ENCODE assay signal across 25 cellular contexts in the genomic region with DNA sequence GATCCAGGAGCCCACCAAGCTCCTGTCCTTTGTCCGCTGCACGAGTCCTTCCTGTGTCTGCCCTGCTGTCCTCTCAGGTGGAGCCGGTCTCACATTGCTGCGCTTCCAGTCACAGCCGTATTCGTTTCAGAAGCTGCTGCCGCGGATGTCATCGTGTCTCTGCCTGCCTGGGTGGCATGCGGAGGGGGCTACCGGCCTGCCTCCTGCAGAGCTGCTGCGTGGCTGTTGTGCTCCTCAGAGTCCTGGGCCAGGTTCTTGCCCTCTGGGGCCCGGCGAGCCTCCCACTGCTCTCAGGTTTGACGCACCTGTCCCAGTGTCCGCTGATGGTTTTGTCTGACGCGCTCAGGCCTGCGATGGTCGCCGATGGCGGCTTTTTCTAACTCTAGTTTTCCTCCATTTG.
"Had no signal": no experiment of that assay in that cellular context is flagged by ENCODE, and none has a peak within 500 bp of the region (broad histone marks: within the 10 kb centered on the region; RNA-seq: fewer than 3 reads in every experiment).

No MANE protein-coding gene starts in this region.

- DNase-seq: effector memory CD8-positive, alpha-beta T cell; gastrocnemius medialis; heart right ventricle; hypothalamus; kidney glomerular epithelial cell; mammary epithelial cell; mucosa of descending colon; naive thymus-derived CD8-positive, alpha-beta T cell; occipital lobe; pancreas; retina; right lobe of liver; stimulated activated CD4-positive, alpha-beta T cell treated with anti-CD3 and anti-CD28 coated beads, Interleukin-2, amount 100 ng/mL, for 24 hours; stimulated activated CD4-positive, alpha-beta T cell treated with anti-CD3 and anti-CD28 coated beads, Interleukin-4, amount 100 ng/mL, for 4 hours; stimulated activated naive B cell treated with anti-CD40 and anti-IgM and Interleukin-4, amounts not matched to agents 10 μg/mL and 1 μg/mL and 100 μg/mL, for 72 hours; stimulated activated naive CD8-positive, alpha-beta T cell treated with anti-CD3 and anti-CD28 coated beads, Interleukin-15, amount 100 ng/mL, for 72 hours; substantia nigra; transverse colon had no signal

- H3K4me3 ChIP-seq: esophagus muscularis mucosa, gastrocnemius medialis, heart right ventricle, mucosa of descending colon, neural progenitor cell, pancreas, prostate gland, right lobe of liver, skin epidermis, thoracic aorta, transverse colon had no signal

- H3K9me3 Mint-ChIP-seq: effector memory CD8-positive, alpha-beta T cell had no signal

- H3K4me2 ChIP-seq: neural progenitor cell had no signal

- ATAC-seq: effector memory CD8-positive, alpha-beta T cell; gastrocnemius medialis; heart right ventricle; left lobe of liver; mucosa of descending colon; naive thymus-derived CD8-positive, alpha-beta T cell; pancreas; right lobe of liver; stimulated activated naive B cell treated with anti-CD40 and anti-IgM and Interleukin-4, amounts not matched to agents 10 μg/mL and 1 μg/mL and 100 μg/mL, for 72 hours; stimulated activated naive CD8-positive, alpha-beta T cell treated with anti-CD3 and anti-CD28 coated beads, Interleukin-15, amount 100 ng/mL, for 72 hours had no signal

- H3K4me3 Mint-ChIP-seq: effector memory CD8-positive, alpha-beta T cell; naive thymus-derived CD8-positive, alpha-beta T cell; neural progenitor cell; stimulated activated naive B cell treated with anti-CD40 and anti-IgM and Interleukin-4, amounts not matched to agents 10 μg/mL and 1 μg/mL and 100 μg/mL, for 72 hours; stimulated activated naive CD8-positive, alpha-beta T cell treated with anti-CD3 and anti-CD28 coated beads, Interleukin-15, amount 100 ng/mL, for 72 hours had no signal

- H3K9ac ChIP-seq: neural progenitor cell had no signal

- H3K4me1 ChIP-seq: esophagus muscularis mucosa, gastrocnemius medialis, neural progenitor cell, pancreas, prostate gland, right lobe of liver, transverse colon had no signal

- H2AFZ ChIP-seq: neural progenitor cell had no signal

- H3K27ac ChIP-seq: epithelial cell of prostate, esophagus muscularis mucosa, gastrocnemius medialis, heart right ventricle, neural progenitor cell, pancreas, prostate gland, right lobe of liver, skin epidermis, thoracic aorta, transverse colon had no signal

- H3K9me3 ChIP-seq: esophagus muscularis mucosa, gastrocnemius medialis, heart right ventricle, mucosa of descending colon, pancreas, prostate gland, right lobe of liver, thoracic aorta, transverse colon had no signal

- H3K27me3 Mint-ChIP-seq: effector memory CD8-positive, alpha-beta T cell; naive thymus-derived CD8-positive, alpha-beta T cell; stimulated activated naive B cell treated with anti-CD40 and anti-IgM and Interleukin-4, amounts not matched to agents 10 μg/mL and 1 μg/mL and 100 μg/mL, for 72 hours; stimulated activated naive CD8-positive, alpha-beta T cell treated with anti-CD3 and anti-CD28 coated beads, Interleukin-15, amount 100 ng/mL, for 72 hours had no signal

- H3K27me3 ChIP-seq: esophagus muscularis mucosa, gastrocnemius medialis, heart right ventricle, neural progenitor cell, pancreas, right lobe of liver, transverse colon had no signal

- H3K36me3 ChIP-seq: gastrocnemius medialis, neural progenitor cell, pancreas, prostate gland, right lobe of liver, thoracic aorta, transverse colon had no signal
